Comparison of ENCODE assay signal across 1 cellular context in genomic region chr17:75563063-75563758, GRCh38.
TF ChIP-seq lines count a peak whose summit lies in the region.

No MANE protein-coding gene starts in this region.

TF ChIP-seq in K562, 482 proteins besides CTCF, POLR2A, EP300 and RAD21:
- TF ChIP-seq THRB (CRISPR knock-in tag; conservative IDR thresholded peaks at IDR 0.05) (no peak), HDAC8 (tag; IDR thresholded peaks at IDR 0.05) (no peak)
- TF ChIP-seq, protein P1, sequence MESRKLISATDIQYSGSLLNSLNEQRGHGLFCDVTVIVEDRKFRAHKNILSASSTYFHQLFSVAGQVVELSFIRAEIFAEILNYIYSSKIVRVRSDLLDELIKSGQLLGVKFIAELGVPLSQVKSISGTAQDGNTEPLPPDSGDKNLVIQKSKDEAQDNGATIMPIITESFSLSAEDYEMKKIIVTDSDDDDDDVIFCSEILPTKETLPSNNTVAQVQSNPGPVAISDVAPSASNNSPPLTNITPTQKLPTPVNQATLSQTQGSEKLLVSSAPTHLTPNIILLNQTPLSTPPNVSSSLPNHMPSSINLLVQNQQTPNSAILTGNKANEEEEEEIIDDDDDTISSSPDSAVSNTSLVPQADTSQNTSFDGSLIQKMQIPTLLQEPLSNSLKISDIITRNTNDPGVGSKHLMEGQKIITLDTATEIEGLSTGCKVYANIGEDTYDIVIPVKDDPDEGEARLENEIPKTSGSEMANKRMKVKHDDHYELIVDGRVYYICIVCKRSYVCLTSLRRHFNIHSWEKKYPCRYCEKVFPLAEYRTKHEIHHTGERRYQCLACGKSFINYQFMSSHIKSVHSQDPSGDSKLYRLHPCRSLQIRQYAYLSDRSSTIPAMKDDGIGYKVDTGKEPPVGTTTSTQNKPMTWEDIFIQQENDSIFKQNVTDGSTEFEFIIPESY (CRISPR knock-in tag; IDR thresholded peaks at IDR 0.05) = peak; percentile 81
